Comparison of ENCODE assay signal across 13 cellular contexts in the genomic region with DNA sequence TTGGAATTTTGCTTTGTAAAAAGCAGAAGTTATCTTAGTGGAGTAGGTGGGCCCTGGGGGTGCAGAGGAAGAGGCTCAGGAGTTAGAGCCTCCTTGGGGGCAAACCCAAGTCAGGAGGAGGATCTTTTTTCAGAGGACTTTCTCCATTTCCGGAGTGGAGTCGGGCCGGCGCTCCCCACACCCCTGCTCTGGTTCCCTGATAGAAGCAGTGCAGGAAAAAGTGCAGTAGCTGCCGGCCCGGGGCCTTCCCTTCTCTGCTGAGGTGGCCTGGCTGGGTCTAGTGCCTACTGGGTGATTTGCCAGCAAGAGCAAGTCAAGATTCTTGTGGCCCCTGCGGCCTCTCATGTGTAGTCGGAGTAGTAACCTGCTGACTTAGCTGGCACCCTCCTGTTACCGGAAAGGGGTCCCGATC.
DNase-seq lines count a peak whose midpoint lies in the region; ATAC-seq and TF ChIP-seq lines count a peak whose summit lies in the region.
"Had no signal": no experiment of that assay in that cellular context is flagged by ENCODE, and none has a peak within 500 bp of the region (broad histone marks: within the 10 kb centered on the region; RNA-seq: fewer than 3 reads in every experiment).

No MANE protein-coding gene starts in this region.

- H3K36me3 ChIP-seq in HUES6 (ENCODE audit: control insufficient read depth, insufficient read depth, low read length) (no peaks in the 10 kb centered on the region), right atrium auricular region (no peaks in the 10 kb centered on the region), trophoblast cell (ENCODE audit: control insufficient read depth in 1 of 2, insufficient read depth in 2 of 2, low read length in 2 of 2) (no peaks in the 10 kb centered on the region)
- H3K36me3 ChIP-seq: SJCRH30 had no signal

- ATAC-seq in stimulated activated effector memory CD8-positive, alpha-beta T cell treated with anti-CD3 and anti-CD28 coated beads, Interleukin-12 subunit alpha, Interleukin-12 subunit beta, amount 100 ng/mL, for 72 hours: no peak
- ATAC-seq in HG03139 (IDR thresholded peaks at IDR 0.05; ENCODE audit: unreplicated experiment): no peak
- ATAC-seq: naive thymus-derived CD8-positive, alpha-beta T cell had no signal

- H3K79me2 ChIP-seq in trophoblast cell (ENCODE audit: control insufficient read depth, insufficient read depth, low read length, poor library complexity): no peaks in the 10 kb centered on the region

- no peak overlapping the region for H3K27ac ChIP-seq in HUES6 (ENCODE audit: low read depth, low read length)
- H3K27ac ChIP-seq in VCaP: peak overlapping the region; percentile 85
- H3K27ac ChIP-seq in right atrium auricular region: no peak overlapping the region
- H3K27ac ChIP-seq in trophoblast cell (ENCODE audit: low read depth, low read length): no peak overlapping the region
- H3K27ac ChIP-seq: SJCRH30 had no signal

- no peaks in the 10 kb centered on the region for H3K79me1 ChIP-seq in trophoblast cell (ENCODE audit: low read length)

- H3K18ac ChIP-seq in trophoblast cell (ENCODE audit: low read length): no peak overlapping the region

- no peaks in the 10 kb centered on the region for H3K9me3 ChIP-seq in HUES6 (ENCODE audit: control insufficient read depth, insufficient read depth, low read depth, low read length)
- no peaks in the 10 kb centered on the region for H3K9me3 ChIP-seq in right atrium auricular region
- no peaks in the 10 kb centered on the region for H3K9me3 ChIP-seq in trophoblast cell (ENCODE audit: insufficient read depth, low read depth, low read length)
- H3K9me3 ChIP-seq: SJCRH30 had no signal

- H2BK12ac ChIP-seq in trophoblast cell (ENCODE audit: low read length): no peak overlapping the region

- H3K4me3 ChIP-seq in HUES6 (ENCODE audit: low read depth, low read length): peak overlapping the region; percentile 12; the same call in 1 of the 2 replicates
- no peak overlapping the region for H3K4me3 ChIP-seq in right atrium auricular region
- no peak overlapping the region for H3K4me3 ChIP-seq in trophoblast cell (ENCODE audit: low read depth, low read length)
- H3K4me3 ChIP-seq: SJCRH30 had no signal

- no peak overlapping the region for H3K14ac ChIP-seq in trophoblast cell (ENCODE audit: low read length)

- no peak overlapping the region for H3K27ac Mint-ChIP-seq in stimulated activated effector memory CD8-positive, alpha-beta T cell treated with anti-CD3 and anti-CD28 coated beads, Interleukin-12 subunit alpha, Interleukin-12 subunit beta, amount 100 ng/mL, for 72 hours
- no peak overlapping the region for H3K27ac Mint-ChIP-seq in glutamatergic neuron (ENCODE audit: unreplicated experiment)

- TF ChIP-seq CTCF in VCaP (conservative IDR thresholded peaks at IDR 0.05) (no peak), right atrium auricular region (IDR thresholded peaks at IDR 0.05) (no peak), glutamatergic neuron (IDR thresholded peaks at IDR 0.05; ENCODE audit: partially characterized antibody, unreplicated experiment) (no peak)

- no peak overlapping the region for H2BK120ac ChIP-seq in trophoblast cell (ENCODE audit: insufficient read depth, low read length, poor library complexity)

- no peak overlapping the region for H2AFZ ChIP-seq in trophoblast cell (ENCODE audit: insufficient read depth, low read length, poor library complexity)

- H3K4me2 ChIP-seq in trophoblast cell (ENCODE audit: low read length): no peak overlapping the region

- H2BK5ac ChIP-seq in trophoblast cell (ENCODE audit: low read depth, low read length, poor library complexity): no peak overlapping the region

- no peak overlapping the region for H3K4ac ChIP-seq in trophoblast cell (ENCODE audit: low read depth, low read length)

- H2AK5ac ChIP-seq in trophoblast cell (ENCODE audit: low read length): no peak overlapping the region

- H3K9me3 Mint-ChIP-seq in stimulated activated effector memory CD8-positive, alpha-beta T cell treated with anti-CD3 and anti-CD28 coated beads, Interleukin-12 subunit alpha, Interleukin-12 subunit beta, amount 100 ng/mL, for 72 hours: no peaks in the 10 kb centered on the region
- peaks cover 20% of the 10 kb centered on the region for H3K9me3 Mint-ChIP-seq in glutamatergic neuron (ENCODE audit: unreplicated experiment)
- H3K9me3 Mint-ChIP-seq: naive thymus-derived CD8-positive, alpha-beta T cell had no signal

- peak overlapping the region; percentile 7 for H4K8ac ChIP-seq in trophoblast cell (ENCODE audit: low read depth, low read length)

- WGBS in trophoblast cell (ENCODE audit: extremely low coverage, insufficient coverage, insufficient read length): no CpG with 5 or more reads among the region's 10 CpGs

- H4K12ac ChIP-seq in trophoblast cell (ENCODE audit: low read depth, low read length): no peak overlapping the region

- H3K4me1 ChIP-seq in HUES6 (ENCODE audit: control insufficient read depth, insufficient read depth, low read length): peaks cover 25% of the 10 kb centered on the region
- peaks cover 0 to 36% of the 10 kb centered on the region in 2 donors for H3K4me1 ChIP-seq in right atrium auricular region
- H3K4me1 ChIP-seq in trophoblast cell (ENCODE audit: control insufficient read depth in 1 of 2, insufficient read depth in 2 of 2, low read length in 2 of 2): peaks cover 0 to 2% of the 10 kb centered on the region in 2 experiments
- H3K4me1 ChIP-seq: SJCRH30 had no signal

- H3K23ac ChIP-seq in trophoblast cell (ENCODE audit: low read length): no peak overlapping the region

- DNase-seq in right atrium auricular region (ENCODE audit: low spot score) (peak; percentile 57), trophoblast cell (no peak), COLO829 (ENCODE audit: low spot score) (no peak), glutamatergic neuron (no peak)
- no peak for DNase-seq in stimulated activated effector memory CD8-positive, alpha-beta T cell treated with anti-CD3 and anti-CD28 coated beads, Interleukin-12 subunit alpha, Interleukin-12 subunit beta, amount 100 ng/mL, for 72 hours (ENCODE audit: low spot score in 2 of 2)
- DNase-seq: caudate nucleus; NCI-H2029 treated with DMSO at 0.1 percent for 48 hours; SJCRH30; stimulated activated CD4-positive, alpha-beta T cell treated with anti-CD3 and anti-CD28 coated beads, Interleukin-4, amount 100 ng/mL, for 24 hours had no signal

- no peaks in the 10 kb centered on the region for H3K36me3 Mint-ChIP-seq in stimulated activated effector memory CD8-positive, alpha-beta T cell treated with anti-CD3 and anti-CD28 coated beads, Interleukin-12 subunit alpha, Interleukin-12 subunit beta, amount 100 ng/mL, for 72 hours
- no peaks in the 10 kb centered on the region for H3K36me3 Mint-ChIP-seq in glutamatergic neuron (ENCODE audit: unreplicated experiment)
- H3K36me3 Mint-ChIP-seq: naive thymus-derived CD8-positive, alpha-beta T cell had no signal

- no peaks in the 10 kb centered on the region for H3K4me1 Mint-ChIP-seq in stimulated activated effector memory CD8-positive, alpha-beta T cell treated with anti-CD3 and anti-CD28 coated beads, Interleukin-12 subunit alpha, Interleukin-12 subunit beta, amount 100 ng/mL, for 72 hours
- H3K4me1 Mint-ChIP-seq in glutamatergic neuron (ENCODE audit: low read depth, unreplicated experiment): peaks cover 46% of the 10 kb centered on the region

- no peak overlapping the region for H3K4me3 Mint-ChIP-seq in stimulated activated effector memory CD8-positive, alpha-beta T cell treated with anti-CD3 and anti-CD28 coated beads, Interleukin-12 subunit alpha, Interleukin-12 subunit beta, amount 100 ng/mL, for 72 hours
- H3K4me3 Mint-ChIP-seq in glutamatergic neuron (ENCODE audit: unreplicated experiment): no peak overlapping the region
- H3K4me3 Mint-ChIP-seq: naive thymus-derived CD8-positive, alpha-beta T cell had no signal

- H3K27me3 ChIP-seq in HUES6 (ENCODE audit: control insufficient read depth, insufficient read depth, low read length) (no peaks in the 10 kb centered on the region; the same call in 1 of the 2 replicates), right atrium auricular region (no peaks in the 10 kb centered on the region), trophoblast cell (ENCODE audit: insufficient read depth, low read length) (no peaks in the 10 kb centered on the region)
- H3K27me3 ChIP-seq: SJCRH30 had no signal

- peaks cover 20% of the 10 kb centered on the region for H3K27me3 Mint-ChIP-seq in glutamatergic neuron (ENCODE audit: unreplicated experiment)

- H3K9ac ChIP-seq in HUES6 (ENCODE audit: low read length) (no peak overlapping the region), trophoblast cell (ENCODE audit: low read length) (no peak overlapping the region)

- no peak overlapping the region for H4K91ac ChIP-seq in trophoblast cell (ENCODE audit: low read depth, low read length)
